ENCODE assay signal across 8 cellular contexts in the genomic region with DNA sequence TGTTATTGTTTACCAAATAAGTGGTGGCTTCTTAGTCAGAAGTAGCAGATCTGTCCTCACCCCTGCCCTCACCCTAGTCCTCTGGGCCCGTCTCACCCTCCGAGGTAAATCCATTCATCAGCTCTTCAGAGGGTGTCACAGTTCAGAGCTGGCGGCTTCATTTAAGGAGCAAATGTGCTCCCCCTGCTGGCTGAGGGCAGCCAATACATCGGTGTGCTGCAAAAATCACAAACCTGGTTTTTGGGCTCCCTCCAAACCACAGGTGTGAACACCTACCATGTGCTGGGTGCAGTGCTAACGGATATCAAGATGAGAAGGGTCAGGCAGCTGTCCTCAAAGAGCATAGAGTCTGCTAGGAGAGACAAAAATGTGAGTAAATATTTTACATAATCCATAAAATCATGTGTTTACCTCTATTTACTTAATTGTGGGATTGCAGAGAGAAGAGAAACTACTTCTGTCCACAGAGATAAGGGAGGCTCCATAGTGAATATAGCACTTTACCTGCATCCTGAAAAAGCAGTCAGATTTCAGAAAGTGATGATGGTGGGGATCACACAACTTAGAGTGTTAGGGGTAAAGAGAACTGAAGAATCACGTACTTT. TPM values are rescaled to one million over a fixed set of nuclear protein-coding genes. Genes with fewer than 3 reads are reported as not detected.
DNase-seq lines count a peak whose midpoint lies in the region; ATAC-seq and FAIRE-seq lines count a peak whose summit lies in the region.

No MANE protein-coding gene starts in this region.

- H3K27me3 ChIP-seq in right cardiac atrium (ENCODE audit: control insufficient read depth, insufficient read depth): no peaks in the 10 kb centered on the region
- H3K27me3 ChIP-seq in small intestine (ENCODE audit: control insufficient read depth in 2 of 2, insufficient read depth in 2 of 2, low read length in 2 of 2): peaks cover 3 to 7% of the 10 kb centered on the region in 2 donors

- H3K9me3 ChIP-seq in right cardiac atrium (ENCODE audit: control insufficient read depth, low read length) (no peaks in the 10 kb centered on the region), small intestine (ENCODE audit: control insufficient read depth, low read depth) (no peaks in the 10 kb centered on the region)

- DNase-seq in AG20443 (ENCODE audit: low spot score): peak; percentile 79
- peak; percentile 74 for DNase-seq in GM19240 (ENCODE audit: insufficient read length, low spot score)
- peak; percentile 13 for DNase-seq in MV-4-11 (lab: John Stamatoyannopoulos, UW)
- peak; percentile 51 for DNase-seq in T follicular helper cell (ENCODE audit: low read depth)
- peak; percentile 39 for DNase-seq in amniotic epithelial cell (ENCODE audit: low read depth)
- DNase-seq in right cardiac atrium: peak; percentile 30 to 64 (median 61)
- DNase-seq in small intestine: peak; percentile 63

- ATAC-seq in right cardiac atrium (peak; percentile 41 to 63), GM21367 (IDR thresholded peaks at IDR 0.05; ENCODE audit: unreplicated experiment) (no peak)

- WGBS in right cardiac atrium: 22% methylated on average over 6 of the region's 6 CpGs
- 14 to 18% (median 17%) methylated on average over 6 of the region's 6 CpGs for WGBS in small intestine, 3 donors

- no peak for FAIRE-seq in small intestine (lab: Jason Lieb, UNC)

- H3K36me3 ChIP-seq in small intestine (ENCODE audit: control insufficient read depth in 2 of 2, insufficient read depth in 2 of 2, low read length in 2 of 2): no peaks in the 10 kb centered on the region

- H3K4me1 ChIP-seq in right cardiac atrium (ENCODE audit: control insufficient read depth, insufficient read depth, low read length): peaks cover 3% of the 10 kb centered on the region
- no peaks in the 10 kb centered on the region for H3K4me1 ChIP-seq in small intestine (ENCODE audit: control insufficient read depth in 2 of 2, insufficient read depth in 1 of 2, low read depth in 1 of 2, low read length in 1 of 2)

- H3K4me3 ChIP-seq in right cardiac atrium (ENCODE audit: low read length) (no peak overlapping the region), small intestine (ENCODE audit: low read depth in 1 of 2, low read length in 2 of 2) (no peak overlapping the region)

- H3K27ac ChIP-seq in right cardiac atrium (ENCODE audit: low read length) (no peak overlapping the region), small intestine (ENCODE audit: low read depth in 1 of 2, low read length in 1 of 2) (no peak overlapping the region)

- intact Hi-C loops in right cardiac atrium (cut with DNase I): loop anchor here in 2 of 4 donors (10.0 kb wide), 2 partner anchors 281 to 291 kb away; no protein-coding TSS in a partner anchor

RNA-seq across cellular contexts. Expression of a gene that starts 15.5 kb away (rescaled TPM):
- total RNA-seq in right cardiac atrium: 10 to 100 TPM; 11.9 to 38.2 (median 14.8) TPM
- polyA plus RNA-seq in right cardiac atrium: 7.3 TPM
- polyA plus RNA-seq in small intestine: 1 to 10 TPM in 1 of 3 donors, not detected in 2; 2.3 TPM

Comparison
In these comparisons a context has a peak if more than half of its experiments do, and no peak if none do; other contexts are left out.
1. DNase-seq: peak in every context shown above with its lines; median percentile 79 in AG20443; 74 in GM19240; 63 in small intestine; 61 in right cardiac atrium; 51 in T follicular helper cell; 39 in amniotic epithelial cell; 13 in MV-4-11.